In the genomic region with DNA sequence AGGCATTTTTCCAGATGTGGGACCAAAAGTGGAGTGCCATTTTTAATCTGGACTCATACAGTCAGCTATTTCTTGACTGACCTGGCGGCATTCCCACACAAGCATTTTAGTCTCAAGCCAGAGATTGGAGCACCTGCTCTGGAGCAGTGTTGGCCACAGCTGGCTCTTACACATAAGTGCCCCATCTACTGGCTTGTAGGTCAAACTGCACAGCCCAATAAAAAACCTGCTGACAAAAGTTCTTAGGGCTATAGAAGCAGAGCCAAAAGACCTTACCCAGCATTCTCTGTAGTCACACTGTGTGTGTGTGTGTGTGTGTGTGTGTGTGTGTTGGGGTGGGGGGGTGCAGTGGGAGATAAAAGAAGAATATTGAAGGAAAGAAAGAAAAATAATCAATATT, we compare ENCODE assay signal across 8 cellular contexts. TPM values are rescaled to one million over a fixed set of nuclear protein-coding genes. Genes with fewer than 3 reads are reported as not detected.
DNase-seq lines count a peak whose midpoint lies in the region; ATAC-seq, FAIRE-seq and TF ChIP-seq lines count a peak whose summit lies in the region.

No MANE protein-coding gene starts in this region.

- H3K9me2 ChIP-seq in SK-N-SH (no peaks in the 10 kb centered on the region), hepatocyte (replicated peaks; ENCODE audit: insufficient read depth) (no peaks in the 10 kb centered on the region)

- H4K20me1 ChIP-seq in SK-N-SH (ENCODE audit: insufficient read depth): no peaks in the 10 kb centered on the region
- H4K20me1 ChIP-seq in hepatocyte (ENCODE audit: insufficient read depth, poor library complexity, severe bottlenecking): no peaks in the 10 kb centered on the region

- intact Hi-C loops in pancreas (cut with DNase I): no loop called here

- H2AFZ ChIP-seq in SK-N-SH (ENCODE audit: low read depth) (no peak overlapping the region), hepatocyte (no peak overlapping the region)

- H3K36me3 ChIP-seq in SK-N-SH (replicated peaks in 1 of 2; ENCODE audit: control insufficient read depth in 1 of 2, insufficient read depth in 2 of 2, low read length in 1 of 2) (peaks cover 0 to 4% of the 10 kb centered on the region in 2 experiments), hepatocyte (replicated peaks; ENCODE audit: insufficient read depth, low read depth) (no peaks in the 10 kb centered on the region), pancreas (no peaks in the 10 kb centered on the region)

- POLR2A ChIA-PET in SK-N-SH (lab: Yijun Ruan, JAX): no interaction called here

- H3K9ac ChIP-seq in SK-N-SH: no peak overlapping the region

- H3K4me1 ChIP-seq in SK-N-SH (ENCODE audit: control insufficient read depth in 1 of 2, insufficient read depth in 2 of 2, low read depth in 1 of 2, low read length in 1 of 2): no peaks in the 10 kb centered on the region
- H3K4me1 ChIP-seq in hepatocyte (ENCODE audit: insufficient read depth): no peaks in the 10 kb centered on the region
- no peaks in the 10 kb centered on the region for H3K4me1 ChIP-seq in pancreas

- peak; percentile 31; the same call in 1 of the 2 replicates for TF ChIP-seq RAD21 in SK-N-SH (IDR thresholded peaks at IDR 0.05; ENCODE audit: low read length)

- H3K79me2 ChIP-seq in SK-N-SH (ENCODE audit: insufficient read depth) (no peaks in the 10 kb centered on the region), hepatocyte (no peaks in the 10 kb centered on the region)

- H3K27ac ChIP-seq in SK-N-SH (ENCODE audit: low read depth in 2 of 2, low read length in 1 of 2) (no peak overlapping the region), hepatocyte (no peak overlapping the region), caudate nucleus (ENCODE audit: low read depth, low read length) (no peak overlapping the region), pancreas (no peak overlapping the region)

- FAIRE-seq in GM19239 (lab: Jason Lieb, UNC): peak; percentile 8
- no peak for FAIRE-seq in pancreas (lab: Jason Lieb, UNC)

- no peak overlapping the region for H3K4me3 ChIP-seq in SK-N-SH (ENCODE audit: low read depth in 2 of 2, low read length in 1 of 2)
- H3K4me3 ChIP-seq in hepatocyte: no peak overlapping the region
- H3K4me3 ChIP-seq in pancreas: no peak overlapping the region

- TF ChIP-seq CTCF in SK-N-SH (IDR thresholded peaks at IDR 0.05) (peak; percentile 53), hepatocyte (IDR thresholded peaks at IDR 0.05; ENCODE audit: poor library complexity) (peak; percentile 33), pancreas (IDR thresholded peaks at IDR 0.05) (no peak)

- DNase-seq in DMS53 treated with DMSO at 0.1 percent for 48 hours (lab: John Stamatoyannopoulos, UW; ENCODE audit: unreplicated experiment): peak; percentile 62
- DNase-seq in GM19239 (ENCODE audit: insufficient read length, low spot score): peak; percentile 19
- peak; percentile 15 for DNase-seq in SK-N-SH
- DNase-seq in hepatocyte (ENCODE audit: low spot score): peak; percentile 32
- DNase-seq in occipital lobe (lab: John Stamatoyannopoulos, UW): no peak
- DNase-seq in caudate nucleus (lab: John Stamatoyannopoulos, UW): no peak
- no peak for DNase-seq in pancreas

- H3K27me3 ChIP-seq in SK-N-SH (ENCODE audit: insufficient read depth) (no peaks in the 10 kb centered on the region), hepatocyte (no peaks in the 10 kb centered on the region), pancreas (no peaks in the 10 kb centered on the region)

- CTCF ChIA-PET in SK-N-SH (lab: Yijun Ruan, JAX): interaction anchor here (0.6 to 2.7 kb wide), 4 partner anchors 9 to 28 kb away, joined by 3 to 7 read pairs (median 4); no protein-coding TSS in a partner anchor

- WGBS in SK-N-SH (ENCODE audit: low lambda C conversion rate): 10% methylated on average over 1 of the region's 1 CpG
- 50% methylated on average over 1 of the region's 1 CpG for WGBS in hepatocyte (ENCODE audit: low lambda C conversion rate, missing lambda C conversion rate)
- 29 to 39% methylated on average over 1 of the region's 1 CpG for WGBS in pancreas, 2 donors

- H3K4me2 ChIP-seq in SK-N-SH (no peak overlapping the region), hepatocyte (no peak overlapping the region)

- no peaks in the 10 kb centered on the region for H3K9me3 ChIP-seq in SK-N-SH
- no peaks in the 10 kb centered on the region for H3K9me3 ChIP-seq in hepatocyte (ENCODE audit: low read depth)
- no peaks in the 10 kb centered on the region for H3K9me3 ChIP-seq in pancreas

- TF ChIP-seq EP300 in SK-N-SH (IDR thresholded peaks at IDR 0.05; ENCODE audit: borderline replicate concordance in 1 of 2, low read depth in 1 of 2, low read length in 1 of 2): no peak

- H3F3A ChIP-seq in SK-N-SH (replicated peaks; ENCODE audit: insufficient read depth): no peaks in the 10 kb centered on the region

- ATAC-seq in HG03196 (IDR thresholded peaks at IDR 0.05; ENCODE audit: unreplicated experiment) (peak; percentile 77), pancreas (no peak)

TF ChIP-seq in SK-N-SH, 30 proteins besides CTCF, POLR2A, EP300 and RAD21:
- no peak for TF ChIP-seq SMC3 (IDR thresholded peaks at IDR 0.05; ENCODE audit: low read depth, low read length)
- no peak for TF ChIP-seq NFIC (IDR thresholded peaks at IDR 0.05; ENCODE audit: borderline replicate concordance)
- TF ChIP-seq, protein P1, sequence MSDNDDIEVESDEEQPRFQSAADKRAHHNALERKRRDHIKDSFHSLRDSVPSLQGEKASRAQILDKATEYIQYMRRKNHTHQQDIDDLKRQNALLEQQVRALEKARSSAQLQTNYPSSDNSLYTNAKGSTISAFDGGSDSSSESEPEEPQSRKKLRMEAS (IDR thresholded peaks at IDR 0.05; ENCODE audit: low read depth): no peak
- TF ChIP-seq MXI1 (IDR thresholded peaks at IDR 0.05; ENCODE audit: low read depth, low read length): no peak
- TF ChIP-seq ELF1 (IDR thresholded peaks at IDR 0.05): no peak
- TF ChIP-seq FOSL2 (IDR thresholded peaks at IDR 0.05; ENCODE audit: borderline replicate concordance, low read depth): no peak
- no peak for TF ChIP-seq FOXJ3 (CRISPR knock-in tag; IDR thresholded peaks at IDR 0.05)
- no peak for TF ChIP-seq RCOR1 (IDR thresholded peaks at IDR 0.05; ENCODE audit: low read length)
- TF ChIP-seq TEAD4 (IDR thresholded peaks at IDR 0.05; ENCODE audit: borderline replicate concordance, insufficient read depth): no peak
- no peak for TF ChIP-seq ZBTB33 (IDR thresholded peaks at IDR 0.05; ENCODE audit: borderline replicate concordance, low read depth)
- no peak for TF ChIP-seq FOXM1 (IDR thresholded peaks at IDR 0.05; ENCODE audit: low read depth)

RNA-seq across cellular contexts. Expression of gene SENP6, which starts 38.6 kb away (rescaled TPM):
- 16.2 and 18.7 TPM in 2 replicates for polyA plus RNA-seq in SK-N-SH (2012; rRNA removed)
- 21.4 and 29.5 TPM in 2 replicates for polyA plus RNA-seq in SK-N-SH (2012; cell fraction: cytosol; rRNA removed)
- 32.9 and 47.4 TPM in 2 replicates for polyA plus RNA-seq in SK-N-SH (2012; cell fraction: nucleus; rRNA removed)
- 90.3 and 102 TPM in 2 replicates for total RNA-seq in hepatocyte
- 35.9 and 37.8 TPM in 2 replicates for polyA plus RNA-seq in hepatocyte
- 353 TPM for total RNA-seq in occipital lobe
- total RNA-seq in pancreas: 10 to 100 TPM; 32.8 to 53.1 (median 41.1) TPM
- polyA plus RNA-seq in pancreas: 10 to 100 TPM; 25.2 to 44.5 TPM

Comparison
In these comparisons a context has a peak if more than half of its experiments do, and no peak if none do; other contexts are left out.
1. DNase-seq: peak in DMS53 treated with DMSO at 0.1 percent for 48 hours (single experiment), GM19239 (single experiment), SK-N-SH (single experiment) and hepatocyte (single experiment); none in occipital lobe (single experiment), caudate nucleus (0 of 61) and pancreas (0 of 6).
2. CTCF ChIP-seq: peak in SK-N-SH (single experiment) and hepatocyte (single experiment); none in pancreas (0 of 4).